Comparison of ENCODE assay signal across 1 cellular context in the genomic region with DNA sequence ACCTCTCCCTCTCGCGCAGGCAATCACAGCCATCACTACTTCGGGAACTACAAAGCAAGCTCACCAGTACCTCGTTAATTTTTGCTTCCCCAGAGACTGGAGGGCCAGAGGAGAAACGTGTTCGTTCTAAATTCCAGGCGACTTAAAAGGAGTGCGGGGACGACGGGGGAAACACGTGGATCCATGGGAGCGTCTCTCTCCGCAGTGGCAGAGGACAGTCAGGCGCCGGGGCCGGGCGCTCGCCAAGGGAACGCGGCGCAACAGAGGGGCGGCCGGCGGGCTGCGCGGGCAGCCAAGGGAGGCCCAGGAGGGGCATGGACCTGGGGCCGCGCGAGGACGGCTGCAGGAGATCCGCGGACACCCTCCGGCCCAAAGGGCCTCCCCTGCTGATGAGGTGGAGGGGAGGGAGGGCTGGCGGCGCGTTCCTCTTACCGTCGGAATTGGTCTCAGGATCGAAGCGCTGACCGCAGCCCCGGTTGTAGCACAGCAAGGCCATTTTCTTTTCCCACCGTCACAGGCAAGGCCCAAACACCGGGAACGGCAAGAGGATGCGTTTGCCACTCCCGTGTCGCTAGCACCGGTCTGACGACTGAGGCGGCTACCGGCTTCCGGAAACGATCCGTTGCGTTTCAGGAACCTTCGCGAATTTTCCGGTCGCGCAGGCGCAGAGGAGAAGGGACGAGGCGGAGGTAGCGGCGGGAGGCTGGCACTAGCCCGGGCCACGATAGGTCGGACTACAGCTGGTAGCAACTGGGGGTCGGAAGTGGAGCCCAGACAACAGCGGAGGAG.
TF ChIP-seq lines count a peak whose summit lies in the region.

A gene (minus strand): TSS at position 591 of the 789 bp plus-strand sequence. CDS start 95 bp downstream, at position 496.

TF ChIP-seq in HepG2, 621 proteins besides CTCF, POLR2A, EP300 and RAD21 (continued from another document and continues in another):
- TF ChIP-seq, protein P1, sequence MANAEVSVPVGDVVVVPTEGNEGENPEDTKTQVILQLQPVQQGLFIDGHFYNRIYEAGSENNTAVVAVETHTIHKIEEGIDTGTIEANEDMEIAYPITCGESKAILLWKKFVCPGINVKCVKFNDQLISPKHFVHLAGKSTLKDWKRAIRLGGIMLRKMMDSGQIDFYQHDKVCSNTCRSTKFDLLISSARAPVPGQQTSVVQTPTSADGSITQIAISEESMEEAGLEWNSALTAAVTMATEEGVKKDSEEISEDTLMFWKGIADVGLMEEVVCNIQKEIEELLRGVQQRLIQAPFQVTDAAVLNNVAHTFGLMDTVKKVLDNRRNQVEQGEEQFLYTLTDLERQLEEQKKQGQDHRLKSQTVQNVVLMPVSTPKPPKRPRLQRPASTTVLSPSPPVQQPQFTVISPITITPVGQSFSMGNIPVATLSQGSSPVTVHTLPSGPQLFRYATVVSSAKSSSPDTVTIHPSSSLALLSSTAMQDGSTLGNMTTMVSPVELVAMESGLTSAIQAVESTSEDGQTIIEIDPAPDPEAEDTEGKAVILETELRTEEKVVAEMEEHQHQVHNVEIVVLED (CRISPR knock-in tag; IDR thresholded peaks at IDR 0.05; ENCODE audit: borderline replicate concordance): peak; percentile 51; the same call in 1 of the 2 replicates
- no peak for TF ChIP-seq PLRG1 (conservative IDR thresholded peaks at IDR 0.05)
- TF ChIP-seq, protein P2, sequence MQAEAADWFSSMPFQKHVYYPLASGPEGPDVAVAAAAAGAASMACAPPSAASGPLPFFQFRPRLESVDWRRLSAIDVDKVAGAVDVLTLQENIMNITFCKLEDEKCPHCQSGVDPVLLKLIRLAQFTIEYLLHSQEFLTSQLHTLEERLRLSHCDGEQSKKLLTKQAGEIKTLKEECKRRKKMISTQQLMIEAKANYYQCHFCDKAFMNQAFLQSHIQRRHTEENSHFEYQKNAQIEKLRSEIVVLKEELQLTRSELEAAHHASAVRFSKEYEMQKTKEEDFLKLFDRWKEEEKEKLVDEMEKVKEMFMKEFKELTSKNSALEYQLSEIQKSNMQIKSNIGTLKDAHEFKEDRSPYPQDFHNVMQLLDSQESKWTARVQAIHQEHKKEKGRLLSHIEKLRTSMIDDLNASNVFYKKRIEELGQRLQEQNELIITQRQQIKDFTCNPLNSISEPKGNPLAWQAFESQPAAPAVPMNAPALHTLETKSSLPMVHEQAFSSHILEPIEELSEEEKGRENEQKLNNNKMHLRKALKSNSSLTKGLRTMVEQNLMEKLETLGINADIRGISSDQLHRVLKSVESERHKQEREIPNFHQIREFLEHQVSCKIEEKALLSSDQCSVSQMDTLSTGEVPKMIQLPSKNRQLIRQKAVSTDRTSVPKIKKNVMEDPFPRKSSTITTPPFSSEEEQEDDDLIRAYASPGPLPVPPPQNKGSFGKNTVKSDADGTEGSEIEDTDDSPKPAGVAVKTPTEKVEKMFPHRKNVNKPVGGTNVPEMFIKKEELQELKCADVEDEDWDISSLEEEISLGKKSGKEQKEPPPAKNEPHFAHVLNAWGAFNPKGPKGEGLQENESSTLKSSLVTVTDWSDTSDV (CRISPR knock-in tag; IDR thresholded peaks at IDR 0.05): 0 out of 2 replicates have a peak, but pooled peaks have one; percentile 18
- TF ChIP-seq RXRB (CRISPR knock-in tag; IDR thresholded peaks at IDR 0.05; ENCODE audit: borderline replicate concordance): 0 out of 2 replicates have a peak, but pooled peaks have one; percentile 20
- peak; percentile 63; the same call in 1 of the 2 replicates for TF ChIP-seq ELF4 (CRISPR knock-in tag; IDR thresholded peaks at IDR 0.05; ENCODE audit: borderline replicate concordance)
- no peak for TF ChIP-seq MBNL3 (CRISPR knock-in tag; conservative IDR thresholded peaks at IDR 0.05)
- no peak for TF ChIP-seq MEF2D (CRISPR knock-in tag; IDR thresholded peaks at IDR 0.05)
- TF ChIP-seq ZNF614 (CRISPR knock-in tag; IDR thresholded peaks at IDR 0.05; ENCODE audit: borderline replicate concordance): 0 out of 2 replicates have a peak, but pooled peaks have one; percentile 25
- TF ChIP-seq EEA1 (CRISPR knock-in tag; IDR thresholded peaks at IDR 0.05; ENCODE audit: borderline replicate concordance): peak; percentile 77; the same call in 1 of the 2 replicates
- TF ChIP-seq, protein P3, sequence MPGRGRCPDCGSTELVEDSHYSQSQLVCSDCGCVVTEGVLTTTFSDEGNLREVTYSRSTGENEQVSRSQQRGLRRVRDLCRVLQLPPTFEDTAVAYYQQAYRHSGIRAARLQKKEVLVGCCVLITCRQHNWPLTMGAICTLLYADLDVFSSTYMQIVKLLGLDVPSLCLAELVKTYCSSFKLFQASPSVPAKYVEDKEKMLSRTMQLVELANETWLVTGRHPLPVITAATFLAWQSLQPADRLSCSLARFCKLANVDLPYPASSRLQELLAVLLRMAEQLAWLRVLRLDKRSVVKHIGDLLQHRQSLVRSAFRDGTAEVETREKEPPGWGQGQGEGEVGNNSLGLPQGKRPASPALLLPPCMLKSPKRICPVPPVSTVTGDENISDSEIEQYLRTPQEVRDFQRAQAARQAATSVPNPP (CRISPR knock-in tag; IDR thresholded peaks at IDR 0.05): peak; percentile 74; the same call in 1 of the 2 replicates
- no peak for TF ChIP-seq ETV6 (CRISPR knock-in tag; conservative IDR thresholded peaks at IDR 0.05)
- 0 out of 2 replicates have a peak, but pooled peaks have one; percentile 22 for TF ChIP-seq EED (CRISPR knock-in tag; IDR thresholded peaks at IDR 0.05)
- TF ChIP-seq CREM (IDR thresholded peaks at IDR 0.05): peak; percentile 58; the same call in 1 of the 2 replicates
- TF ChIP-seq CREM (CRISPR knock-in tag; IDR thresholded peaks at IDR 0.05): no peak
- no peak for TF ChIP-seq ZSCAN9 (CRISPR knock-in tag; IDR thresholded peaks at IDR 0.05; ENCODE audit: borderline replicate concordance)
- peak; percentile 36 for TF ChIP-seq CBX1 (IDR thresholded peaks at IDR 0.05; ENCODE audit: low read depth)
- TF ChIP-seq KDM2A (CRISPR knock-in tag; IDR thresholded peaks at IDR 0.05; ENCODE audit: borderline replicate concordance, low read depth): peak; percentile 87
- peak; percentile 30; the same call in 1 of the 2 replicates for TF ChIP-seq NR2F2 (IDR thresholded peaks at IDR 0.05; ENCODE audit: borderline replicate concordance, low read depth)
- TF ChIP-seq ZC3H13 (CRISPR knock-in tag; IDR thresholded peaks at IDR 0.05): no peak
- TF ChIP-seq AHR (CRISPR knock-in tag; IDR thresholded peaks at IDR 0.05): peak; percentile 50; the same call in 1 of the 2 replicates
- peak; percentile 60; the same call in 1 of the 2 replicates for TF ChIP-seq ZNF451 (CRISPR knock-in tag; IDR thresholded peaks at IDR 0.05)
- no peak for TF ChIP-seq CHD2 (IDR thresholded peaks at IDR 0.05; ENCODE audit: low read depth, low read length)
- TF ChIP-seq KDM3A (CRISPR knock-in tag; IDR thresholded peaks at IDR 0.05; ENCODE audit: low read depth): no peak
- TF ChIP-seq RNF2 (conservative IDR thresholded peaks at IDR 0.05; ENCODE audit: low read depth): 0 out of 2 replicates have a peak, but pooled peaks have one; percentile 32
- TF ChIP-seq, protein P4, sequence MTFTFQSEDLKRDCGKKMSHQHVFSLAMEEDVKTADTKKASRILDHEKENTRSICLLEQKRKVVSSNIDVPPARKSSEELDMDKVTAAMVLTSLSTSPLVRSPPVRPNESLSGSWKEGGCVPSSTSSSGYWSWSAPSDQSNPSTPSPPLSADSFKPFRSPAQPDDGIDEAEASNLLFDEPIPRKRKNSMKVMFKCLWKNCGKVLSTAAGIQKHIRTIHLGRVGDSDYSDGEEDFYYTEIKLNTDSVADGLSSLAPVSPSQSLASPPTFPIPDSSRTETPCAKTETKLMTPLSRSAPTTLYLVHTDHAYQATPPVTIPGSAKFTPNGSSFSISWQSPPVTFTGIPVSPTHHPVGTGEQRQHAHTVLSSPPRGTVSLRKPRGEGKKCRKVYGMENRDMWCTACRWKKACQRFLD (CRISPR knock-in tag; IDR thresholded peaks at IDR 0.05; ENCODE audit: borderline replicate concordance): 0 out of 2 replicates have a peak, but pooled peaks have one; percentile 61
- no peak for TF ChIP-seq ZNF143 (CRISPR knock-in tag; IDR thresholded peaks at IDR 0.05)
- TF ChIP-seq MZF1 (CRISPR knock-in tag; IDR thresholded peaks at IDR 0.05; ENCODE audit: borderline replicate concordance): no peak
- TF ChIP-seq ZNF747 (CRISPR knock-in tag; IDR thresholded peaks at IDR 0.05; ENCODE audit: borderline replicate concordance): no peak
- TF ChIP-seq SMAD1 (CRISPR knock-in tag; IDR thresholded peaks at IDR 0.05; ENCODE audit: borderline replicate concordance, low read depth): no peak
- TF ChIP-seq, protein P5, sequence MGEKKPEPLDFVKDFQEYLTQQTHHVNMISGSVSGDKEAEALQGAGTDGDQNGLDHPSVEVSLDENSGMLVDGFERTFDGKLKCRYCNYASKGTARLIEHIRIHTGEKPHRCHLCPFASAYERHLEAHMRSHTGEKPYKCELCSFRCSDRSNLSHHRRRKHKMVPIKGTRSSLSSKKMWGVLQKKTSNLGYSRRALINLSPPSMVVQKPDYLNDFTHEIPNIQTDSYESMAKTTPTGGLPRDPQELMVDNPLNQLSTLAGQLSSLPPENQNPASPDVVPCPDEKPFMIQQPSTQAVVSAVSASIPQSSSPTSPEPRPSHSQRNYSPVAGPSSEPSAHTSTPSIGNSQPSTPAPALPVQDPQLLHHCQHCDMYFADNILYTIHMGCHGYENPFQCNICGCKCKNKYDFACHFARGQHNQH (CRISPR knock-in tag; IDR thresholded peaks at IDR 0.05): peak; percentile 70; the same call in 1 of the 2 replicates
- TF ChIP-seq REL (CRISPR knock-in tag; conservative IDR thresholded peaks at IDR 0.05): peak; percentile 58; the same call in 1 of the 2 replicates
- TF ChIP-seq NFE2 (CRISPR knock-in tag; IDR thresholded peaks at IDR 0.05): no peak
- TF ChIP-seq FOXJ3 (CRISPR knock-in tag; IDR thresholded peaks at IDR 0.05; ENCODE audit: borderline replicate concordance): no peak
- peak; percentile 66; the same call in 1 of the 2 replicates for TF ChIP-seq WIZ (CRISPR knock-in tag; IDR thresholded peaks at IDR 0.05)
- no peak for TF ChIP-seq TCF12 (IDR thresholded peaks at IDR 0.05)
- no peak for TF ChIP-seq TCF12 (CRISPR knock-in tag; IDR thresholded peaks at IDR 0.05)
- TF ChIP-seq ISL2 (CRISPR knock-in tag; IDR thresholded peaks at IDR 0.05): peak; percentile 37; the same call in 1 of the 2 replicates
- TF ChIP-seq ZNF253 (CRISPR knock-in tag; IDR thresholded peaks at IDR 0.05; ENCODE audit: borderline replicate concordance): no peak
- 0 out of 2 replicates have a peak, but pooled peaks have one; percentile 6 for TF ChIP-seq ZNF138 (CRISPR knock-in tag; IDR thresholded peaks at IDR 0.05; ENCODE audit: low read depth)
- TF ChIP-seq MIER3 (CRISPR knock-in tag; IDR thresholded peaks at IDR 0.05; ENCODE audit: borderline replicate concordance): no peak
- TF ChIP-seq TARDBP (CRISPR knock-in tag; IDR thresholded peaks at IDR 0.05): peak; percentile 72
- TF ChIP-seq JUND (CRISPR knock-in tag; IDR thresholded peaks at IDR 0.05): no peak
- no peak for TF ChIP-seq ZNF577 (CRISPR knock-in tag; IDR thresholded peaks at IDR 0.05; ENCODE audit: borderline replicate concordance, low read depth)
- TF ChIP-seq, protein P6, sequence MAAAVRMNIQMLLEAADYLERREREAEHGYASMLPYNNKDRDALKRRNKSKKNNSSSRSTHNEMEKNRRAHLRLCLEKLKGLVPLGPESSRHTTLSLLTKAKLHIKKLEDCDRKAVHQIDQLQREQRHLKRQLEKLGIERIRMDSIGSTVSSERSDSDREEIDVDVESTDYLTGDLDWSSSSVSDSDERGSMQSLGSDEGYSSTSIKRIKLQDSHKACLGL (CRISPR knock-in tag; IDR thresholded peaks at IDR 0.05): no peak
- no peak for TF ChIP-seq MTF2 (CRISPR knock-in tag; IDR thresholded peaks at IDR 0.05; ENCODE audit: borderline replicate concordance)
- TF ChIP-seq, protein P7, sequence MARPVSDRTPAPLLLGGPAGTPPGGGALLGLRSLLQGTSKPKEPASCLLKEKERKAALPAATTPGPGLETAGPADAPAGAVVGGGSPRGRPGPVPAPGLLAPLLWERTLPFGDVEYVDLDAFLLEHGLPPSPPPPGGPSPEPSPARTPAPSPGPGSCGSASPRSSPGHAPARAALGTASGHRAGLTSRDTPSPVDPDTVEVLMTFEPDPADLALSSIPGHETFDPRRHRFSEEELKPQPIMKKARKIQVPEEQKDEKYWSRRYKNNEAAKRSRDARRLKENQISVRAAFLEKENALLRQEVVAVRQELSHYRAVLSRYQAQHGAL (CRISPR knock-in tag; IDR thresholded peaks at IDR 0.05; ENCODE audit: not compliant biosample characterization): no peak
- no peak for TF ChIP-seq PAF1 (CRISPR knock-in tag; IDR thresholded peaks at IDR 0.05)
- TF ChIP-seq ETV5 (CRISPR knock-in tag; IDR thresholded peaks at IDR 0.05; ENCODE audit: borderline replicate concordance): peak; percentile 79
- TF ChIP-seq, protein P8, sequence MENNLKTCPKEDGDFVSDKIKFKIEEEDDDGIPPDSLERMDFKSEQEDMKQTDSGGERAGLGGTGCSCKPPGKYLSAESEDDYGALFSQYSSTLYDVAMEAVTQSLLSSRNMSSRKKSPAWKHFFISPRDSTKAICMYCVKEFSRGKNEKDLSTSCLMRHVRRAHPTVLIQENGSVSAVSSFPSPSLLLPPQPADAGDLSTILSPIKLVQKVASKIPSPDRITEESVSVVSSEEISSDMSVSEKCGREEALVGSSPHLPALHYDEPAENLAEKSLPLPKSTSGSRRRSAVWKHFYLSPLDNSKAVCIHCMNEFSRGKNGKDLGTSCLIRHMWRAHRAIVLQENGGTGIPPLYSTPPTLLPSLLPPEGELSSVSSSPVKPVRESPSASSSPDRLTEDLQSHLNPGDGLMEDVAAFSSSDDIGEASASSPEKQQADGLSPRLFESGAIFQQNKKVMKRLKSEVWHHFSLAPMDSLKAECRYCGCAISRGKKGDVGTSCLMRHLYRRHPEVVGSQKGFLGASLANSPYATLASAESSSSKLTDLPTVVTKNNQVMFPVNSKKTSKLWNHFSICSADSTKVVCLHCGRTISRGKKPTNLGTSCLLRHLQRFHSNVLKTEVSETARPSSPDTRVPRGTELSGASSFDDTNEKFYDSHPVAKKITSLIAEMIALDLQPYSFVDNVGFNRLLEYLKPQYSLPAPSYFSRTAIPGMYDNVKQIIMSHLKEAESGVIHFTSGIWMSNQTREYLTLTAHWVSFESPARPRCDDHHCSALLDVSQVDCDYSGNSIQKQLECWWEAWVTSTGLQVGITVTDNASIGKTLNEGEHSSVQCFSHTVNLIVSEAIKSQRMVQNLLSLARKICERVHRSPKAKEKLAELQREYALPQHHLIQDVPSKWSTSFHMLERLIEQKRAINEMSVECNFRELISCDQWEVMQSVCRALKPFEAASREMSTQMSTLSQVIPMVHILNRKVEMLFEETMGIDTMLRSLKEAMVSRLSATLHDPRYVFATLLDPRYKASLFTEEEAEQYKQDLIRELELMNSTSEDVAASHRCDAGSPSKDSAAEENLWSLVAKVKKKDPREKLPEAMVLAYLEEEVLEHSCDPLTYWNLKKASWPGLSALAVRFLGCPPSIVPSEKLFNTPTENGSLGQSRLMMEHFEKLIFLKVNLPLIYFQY (CRISPR knock-in tag; IDR thresholded peaks at IDR 0.05; ENCODE audit: borderline replicate concordance): no peak
- peak; percentile 84 for TF ChIP-seq KAT8 (CRISPR knock-in tag; IDR thresholded peaks at IDR 0.05)
